9 cellular contexts compared by ENCODE assay signal in the genomic region with DNA sequence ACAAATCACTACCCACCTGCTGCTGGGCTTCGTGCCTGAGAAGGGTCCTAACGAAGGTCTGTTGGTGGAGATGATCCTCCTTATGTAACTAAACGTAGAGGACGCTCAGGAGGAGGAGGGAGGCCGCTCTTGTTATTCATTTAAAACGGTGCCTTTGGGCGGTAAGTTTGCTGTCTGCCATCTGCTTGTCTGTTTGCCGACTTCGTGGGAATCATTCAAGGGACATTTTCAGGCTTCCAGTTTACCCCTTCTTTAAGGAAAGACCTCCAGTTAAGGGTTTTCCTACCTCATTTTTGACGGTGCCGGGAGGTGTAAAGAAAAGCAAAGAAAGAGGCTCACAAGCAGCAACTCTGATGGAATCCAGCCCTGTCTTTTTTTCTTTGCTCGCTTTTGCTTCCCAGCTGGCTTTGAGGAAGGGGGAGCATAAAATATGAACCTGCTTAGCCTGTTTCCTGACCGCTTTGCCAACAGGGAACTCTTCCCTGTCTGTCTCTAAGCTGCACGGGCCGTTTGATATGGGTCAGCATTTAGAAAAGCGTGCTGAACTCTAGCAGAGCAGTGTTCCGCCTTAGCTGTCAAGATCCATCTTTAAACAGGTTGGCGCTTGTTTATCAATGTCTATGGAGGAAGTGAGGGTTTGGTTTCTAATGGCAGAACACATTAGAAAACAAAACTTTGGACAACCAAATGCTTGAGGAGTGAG. TPM values are rescaled to one million over a fixed set of nuclear protein-coding genes. Genes with fewer than 3 reads are reported as not detected.
DNase-seq lines count a peak whose midpoint lies in the region; ATAC-seq and TF ChIP-seq lines count a peak whose summit lies in the region.
"Had no signal": no experiment of that assay in that cellular context is flagged by ENCODE, and none has a peak within 500 bp of the region (broad histone marks: within the 10 kb centered on the region; RNA-seq: fewer than 3 reads in every experiment).

No MANE protein-coding gene starts in this region.

- no peaks in the 10 kb centered on the region for H3K27me3 ChIP-seq in GM23338 (ENCODE audit: insufficient read depth)
- no peaks in the 10 kb centered on the region for H3K27me3 ChIP-seq in psoas muscle (ENCODE audit: insufficient read depth in 3 of 3, low read length in 2 of 3)
- H3K27me3 ChIP-seq in spleen (replicated peaks in 1 of 7), result no peaks in the 10 kb centered on the region

- peaks cover 5% of the 10 kb centered on the region for H3K27me3 Mint-ChIP-seq in GM23338 (ENCODE audit: insufficient read depth, low read depth, poor library complexity)
- no peaks in the 10 kb centered on the region for H3K27me3 Mint-ChIP-seq in activated CD4-positive, alpha-beta memory T cell treated with anti-CD3 and anti-CD28 coated beads for 36 hours

- CTCF ChIA-PET in activated CD4-positive, alpha-beta memory T cell treated with anti-CD3 and anti-CD28 coated beads for 36 hours (lab: Charles Lee), result interaction anchor here (1.2 to 6.5 kb wide), 2 partner anchors 14 to 28 kb away, joined by 3 to 51 read pairs; a partner anchor contains a TSS

- no peaks in the 10 kb centered on the region for H3K36me3 Mint-ChIP-seq in GM23338 (ENCODE audit: low read depth)
- peaks cover 75% of the 10 kb centered on the region for H3K36me3 Mint-ChIP-seq in activated CD4-positive, alpha-beta memory T cell treated with anti-CD3 and anti-CD28 coated beads for 36 hours

- H3K9me3 ChIP-seq in psoas muscle (no peaks in the 10 kb centered on the region), spleen (no peaks in the 10 kb centered on the region)

- POLR2A ChIA-PET in activated CD4-positive, alpha-beta memory T cell treated with anti-CD3 and anti-CD28 coated beads for 36 hours (lab: Charles Lee), result no interaction called here

- H3K36me3 ChIP-seq in GM23338 (ENCODE audit: insufficient read depth) (no peaks in the 10 kb centered on the region), psoas muscle (ENCODE audit: insufficient read depth in 1 of 2, low read depth in 1 of 2) (peaks cover 0 to 6% of the 10 kb centered on the region in 2 donors), spleen (peaks cover 0 to 84% (median 6%) of the 10 kb centered on the region in 6 donors)

- H3K4me3 Mint-ChIP-seq in GM23338, result no peak overlapping the region
- H3K4me3 Mint-ChIP-seq in activated CD4-positive, alpha-beta memory T cell treated with anti-CD3 and anti-CD28 coated beads for 36 hours, result no peak overlapping the region

- no peaks in the 10 kb centered on the region for H3K79me2 ChIP-seq in GM23338 (replicated peaks; ENCODE audit: insufficient read depth)

- H3K27ac Mint-ChIP-seq in GM23338, result no peak overlapping the region
- no peak overlapping the region for H3K27ac Mint-ChIP-seq in activated CD4-positive, alpha-beta memory T cell treated with anti-CD3 and anti-CD28 coated beads for 36 hours

- no peaks in the 10 kb centered on the region for H3F3A ChIP-seq in GM23338 (replicated peaks; ENCODE audit: low read depth)

- peak; percentile 32 for DNase-seq in GM23338 (ENCODE audit: low spot score)
- DNase-seq in NCI-H526 treated with DMSO at 0.1 percent for 48 hours (lab: John Stamatoyannopoulos, UW), result peak; percentile 34
- DNase-seq in psoas muscle, result no peak
- no peak for DNase-seq in activated CD4-positive, alpha-beta memory T cell treated with anti-CD3 and anti-CD28 coated beads for 36 hours
- no peak for DNase-seq in NCI-H1436 treated with DMSO at 0.1 percent for 48 hours (lab: John Stamatoyannopoulos, UW)
- DNase-seq in spleen, result no peak
- DNase-seq: activated gamma-delta T cell had no signal

- H3K4me1 ChIP-seq in GM23338 (ENCODE audit: insufficient read depth), result peaks cover 18% of the 10 kb centered on the region
- H3K4me1 ChIP-seq in psoas muscle, result peaks cover 45% of the 10 kb centered on the region
- peaks cover 0 to 89% (median 30%) of the 10 kb centered on the region in 6 donors for H3K4me1 ChIP-seq in spleen

- H2AFZ ChIP-seq in GM23338, result peak overlapping the region; percentile 97

- no peak overlapping the region for H3K4me3 ChIP-seq in GM23338
- peak overlapping the region; percentile 64 for H3K4me3 ChIP-seq in psoas muscle
- H3K4me3 ChIP-seq in spleen, result no peak overlapping the region

- no peak overlapping the region for H3K27ac ChIP-seq in GM23338 (ENCODE audit: low read depth)
- H3K27ac ChIP-seq in psoas muscle, result peak overlapping the region; percentile 82
- H3K27ac ChIP-seq in spleen, result peak overlapping the region in 2 of 8 donors; percentile 22 to 43

- no peaks in the 10 kb centered on the region for H3K9me2 ChIP-seq in GM23338 (ENCODE audit: insufficient read depth)

- intact Hi-C loops in psoas muscle (cut with DNase I), result loop anchor here in 1 of 2 donors (5.0 kb wide), 1 partner anchor 34 kb away; no protein-coding TSS in a partner anchor
- intact Hi-C loops in activated CD4-positive, alpha-beta memory T cell treated with anti-CD3 and anti-CD28 coated beads for 36 hours (cut with micrococcal nuclease), result no loop called here
- intact Hi-C loops in spleen (cut with DNase I; ENCODE audit: low total_unique reads), result no loop called here

- no peaks in the 10 kb centered on the region for H3K9me3 Mint-ChIP-seq in GM23338
- H3K9me3 Mint-ChIP-seq in activated CD4-positive, alpha-beta memory T cell treated with anti-CD3 and anti-CD28 coated beads for 36 hours, result no peaks in the 10 kb centered on the region

- H4K20me1 ChIP-seq in GM23338 (replicated peaks; ENCODE audit: insufficient read depth), result no peaks in the 10 kb centered on the region

- no peak for TF ChIP-seq POLR2A in spleen (IDR thresholded peaks at IDR 0.05)

- WGBS in psoas muscle, 3 donors, result 12 to 33% (median 19%) methylated on average over 18 of the region's 18 CpGs
- 65 to 75% (median 68%) methylated on average over 17 to 18 of the region's 18 CpGs for WGBS in spleen, 5 donors

- H3K4me2 ChIP-seq in GM23338, result 0 out of 2 replicates have a peak overlapping the region, but pooled peaks have one; percentile 26

- peaks cover 17% of the 10 kb centered on the region for H3K4me1 Mint-ChIP-seq in GM23338
- H3K4me1 Mint-ChIP-seq in activated CD4-positive, alpha-beta memory T cell treated with anti-CD3 and anti-CD28 coated beads for 36 hours (ENCODE audit: low read depth), result peaks cover 12% of the 10 kb centered on the region

- ATAC-seq in GM23338, result peak; percentile 26; the same call in 2 of the 3 replicates
- ATAC-seq in esophagus mucosa, result peak; percentile 89
- ATAC-seq in psoas muscle, result peak; percentile 36 to 59 (median 56)
- ATAC-seq in GM18909 (IDR thresholded peaks at IDR 0.05; ENCODE audit: poor library complexity, unreplicated experiment), result no peak

- TF ChIP-seq CTCF in GM23338 (conservative IDR thresholded peaks at IDR 0.05; ENCODE audit: low read depth in 2 of 2) (no peak), psoas muscle (IDR thresholded peaks at IDR 0.05) (no peak), spleen (IDR thresholded peaks at IDR 0.05 in 8 of 11, conservative IDR thresholded peaks at IDR 0.05 in 3 of 11) (no peak)

TF ChIP-seq in GM23338, 12 proteins besides CTCF, POLR2A, EP300 and RAD21 (continues in another document):
- TF ChIP-seq EZH2 (IDR thresholded peaks at IDR 0.05; ENCODE audit: low read depth, unreplicated experiment) (no peak), CREB1 (CRISPR knock-in tag; IDR thresholded peaks at IDR 0.05; ENCODE audit: low read depth) (no peak), ZNF114 (CRISPR knock-in tag; IDR thresholded peaks at IDR 0.05) (no peak), POLR2AphosphoS5 (IDR thresholded peaks at IDR 0.05; ENCODE audit: low read depth) (no peak), ZNF331 (CRISPR knock-in tag; IDR thresholded peaks at IDR 0.05; ENCODE audit: low read depth) (no peak)
- TF ChIP-seq, protein P1, sequence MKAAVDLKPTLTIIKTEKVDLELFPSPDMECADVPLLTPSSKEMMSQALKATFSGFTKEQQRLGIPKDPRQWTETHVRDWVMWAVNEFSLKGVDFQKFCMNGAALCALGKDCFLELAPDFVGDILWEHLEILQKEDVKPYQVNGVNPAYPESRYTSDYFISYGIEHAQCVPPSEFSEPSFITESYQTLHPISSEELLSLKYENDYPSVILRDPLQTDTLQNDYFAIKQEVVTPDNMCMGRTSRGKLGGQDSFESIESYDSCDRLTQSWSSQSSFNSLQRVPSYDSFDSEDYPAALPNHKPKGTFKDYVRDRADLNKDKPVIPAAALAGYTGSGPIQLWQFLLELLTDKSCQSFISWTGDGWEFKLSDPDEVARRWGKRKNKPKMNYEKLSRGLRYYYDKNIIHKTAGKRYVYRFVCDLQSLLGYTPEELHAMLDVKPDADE (IDR thresholded peaks at IDR 0.05), result no peak

RNA-seq across cellular contexts. Expression of a gene that starts 13.8 kb away (rescaled TPM):
- 0.07 TPM in 1 of 2 replicates, not detected in the other for total RNA-seq in GM23338 (2014; rRNA removed; shearing (Covaris generic))
- not detected in 2 replicates for polyA plus RNA-seq in GM23338 (2016; fragmentation: Nextera tagmentation; extraction: Ambion mirVana)
- total RNA-seq in esophagus mucosa, result 1.7 TPM
- 10 to 100 TPM in 2 of 4 donors, 1 to 10 TPM in 2; 1.9 to 17.3 (median 11.0) TPM for total RNA-seq in psoas muscle
- 1 to 10 TPM; 1.7 to 4.1 (median 2.2) TPM for polyA plus RNA-seq in psoas muscle
- total RNA-seq in activated CD4-positive, alpha-beta memory T cell treated with anti-CD3 and anti-CD28 coated beads for 36 hours, result 100 to 1,000 TPM; 181 to 186 TPM
- total RNA-seq in spleen, result 10 to 100 TPM; 13.2 to 48.3 (median 19.5) TPM
- 1 to 10 TPM; 5.9 to 8.5 (median 6.4) TPM for polyA plus RNA-seq in spleen

RNA-seq across cellular contexts. Expression of a gene that starts 19.1 kb away (rescaled TPM):
- 60.9 and 71.6 TPM in 2 replicates for total RNA-seq in GM23338 (2014; rRNA removed; shearing (Covaris generic))
- 235 and 241 TPM in 2 replicates for polyA plus RNA-seq in GM23338 (2016; fragmentation: Nextera tagmentation; extraction: Ambion mirVana)
- total RNA-seq in esophagus mucosa, result 143 TPM
- 100 to 1,000 TPM; 112 to 146 (median 135) TPM for total RNA-seq in psoas muscle
- polyA plus RNA-seq in psoas muscle, result 100 to 1,000 TPM; 150 to 202 (median 177) TPM
- total RNA-seq in activated CD4-positive, alpha-beta memory T cell treated with anti-CD3 and anti-CD28 coated beads for 36 hours, result 100 to 1,000 TPM; 117 to 120 TPM
- 10 to 100 TPM; 61.3 to 91.3 (median 71.3) TPM for total RNA-seq in spleen
- 100 to 1,000 TPM in 2 of 3 donors, 10 to 100 TPM in 1; 81.8 to 131 (median 126) TPM for polyA plus RNA-seq in spleen

Comparison
In these comparisons a context has a peak if more than half of its experiments do, and no peak if none do; other contexts are left out.
1. DNase-seq: peak in GM23338 (single experiment) and NCI-H526 treated with DMSO at 0.1 percent for 48 hours (single experiment); none in psoas muscle (0 of 2), activated CD4-positive, alpha-beta memory T cell treated with anti-CD3 and anti-CD28 coated beads for 36 hours (single experiment), NCI-H1436 treated with DMSO at 0.1 percent for 48 hours (single experiment) and spleen (single experiment).